Comparison of ENCODE assay signal across 19 cellular contexts in genomic region chr1:205076245-205076761, GRCh38. TPM values are rescaled to one million over a fixed set of nuclear protein-coding genes. Genes with fewer than 3 reads are reported as not detected.
"Had no signal": no experiment of that assay in that cellular context is flagged by ENCODE, and none has a peak within 500 bp of the region (broad histone marks: within the 10 kb centered on the region; RNA-seq: fewer than 3 reads in every experiment).

No MANE protein-coding gene starts in this region.

- H3K36me3 ChIP-seq: adrenal gland, esophagus squamous epithelium, pancreas, WERI-Rb-1 had no signal

- ATAC-seq: activated CD4-positive, alpha-beta T cell treated with anti-CD3 and anti-CD28 coated beads for 36 hours; mucosa of descending colon; naive thymus-derived CD4-positive, alpha-beta T cell; pancreas; stimulated activated naive CD8-positive, alpha-beta T cell treated with anti-CD3 and anti-CD28 coated beads, Interleukin-15, amount 100 ng/mL, for 72 hours had no signal

- H3K4me3 Mint-ChIP-seq: activated CD4-positive, alpha-beta T cell treated with anti-CD3 and anti-CD28 coated beads for 36 hours; memory B cell; naive thymus-derived CD4-positive, alpha-beta T cell; stimulated activated naive CD8-positive, alpha-beta T cell treated with anti-CD3 and anti-CD28 coated beads, Interleukin-15, amount 100 ng/mL, for 72 hours had no signal

- H3K9me3 ChIP-seq: adrenal gland, esophagus squamous epithelium, mucosa of descending colon, pancreas had no signal

- H3K36me3 Mint-ChIP-seq: naive thymus-derived CD4-positive, alpha-beta T cell had no signal

- H3K9me3 Mint-ChIP-seq: memory B cell; naive thymus-derived CD4-positive, alpha-beta T cell; stimulated activated naive CD8-positive, alpha-beta T cell treated with anti-CD3 and anti-CD28 coated beads, Interleukin-15, amount 100 ng/mL, for 72 hours had no signal

- H3K4me1 Mint-ChIP-seq: activated CD4-positive, alpha-beta T cell treated with anti-CD3 and anti-CD28 coated beads for 36 hours; memory B cell; naive thymus-derived CD4-positive, alpha-beta T cell; stimulated activated naive CD8-positive, alpha-beta T cell treated with anti-CD3 and anti-CD28 coated beads, Interleukin-15, amount 100 ng/mL, for 72 hours had no signal

- H3K27ac Mint-ChIP-seq: activated CD4-positive, alpha-beta T cell treated with anti-CD3 and anti-CD28 coated beads for 36 hours; memory B cell; naive thymus-derived CD4-positive, alpha-beta T cell had no signal

- H3K4me1 ChIP-seq: adrenal gland, pancreas had no signal

- H3K4me3 ChIP-seq: adrenal gland, coronary artery, esophagus squamous epithelium, mucosa of descending colon, pancreas had no signal

- H3K27me3 Mint-ChIP-seq: activated CD4-positive, alpha-beta T cell treated with anti-CD3 and anti-CD28 coated beads for 36 hours; memory B cell; naive thymus-derived CD4-positive, alpha-beta T cell; stimulated activated naive CD8-positive, alpha-beta T cell treated with anti-CD3 and anti-CD28 coated beads, Interleukin-15, amount 100 ng/mL, for 72 hours had no signal

- DNase-seq: activated CD4-positive, alpha-beta T cell treated with anti-CD3 and anti-CD28 coated beads for 36 hours; activated naive CD4-positive, alpha-beta T cell treated with anti-CD3 and anti-CD28 coated beads, Interleukin-2, amount 50 U/mL, for 16 hours; activated T-cell treated with anti-CD3 and anti-CD28 coated beads, Interleukin-2, amount 50 U/mL, for 1 hour; central memory CD4-positive, alpha-beta T cell; effector CD8-positive, alpha-beta T cell; esophagus squamous epithelium; kidney glomerular epithelial cell; left ventricle myocardium superior; mucosa of descending colon; naive thymus-derived CD4-positive, alpha-beta T cell; pancreas; stimulated activated naive CD8-positive, alpha-beta T cell treated with anti-CD3 and anti-CD28 coated beads, Interleukin-15, amount 100 ng/mL, for 72 hours; SW 1271; WERI-Rb-1 had no signal

- H3K27me3 ChIP-seq: adrenal gland, esophagus squamous epithelium, pancreas had no signal

- H3K27ac ChIP-seq: adrenal gland, coronary artery, esophagus squamous epithelium, pancreas, WERI-Rb-1 had no signal

RNA-seq across cellular contexts. Expression of gene CNTN2, which starts 33.3 kb away (rescaled TPM):
- total RNA-seq: activated CD4-positive, alpha-beta T cell treated with anti-CD3 and anti-CD28 coated beads for 36 hours; endothelial cell of umbilical vein; fibroblast of villous mesenchyme; naive thymus-derived CD4-positive, alpha-beta T cell had no signal
- polyA plus RNA-seq: endothelial cell of umbilical vein; naive thymus-derived CD4-positive, alpha-beta T cell had no signal
